In the genomic region with DNA sequence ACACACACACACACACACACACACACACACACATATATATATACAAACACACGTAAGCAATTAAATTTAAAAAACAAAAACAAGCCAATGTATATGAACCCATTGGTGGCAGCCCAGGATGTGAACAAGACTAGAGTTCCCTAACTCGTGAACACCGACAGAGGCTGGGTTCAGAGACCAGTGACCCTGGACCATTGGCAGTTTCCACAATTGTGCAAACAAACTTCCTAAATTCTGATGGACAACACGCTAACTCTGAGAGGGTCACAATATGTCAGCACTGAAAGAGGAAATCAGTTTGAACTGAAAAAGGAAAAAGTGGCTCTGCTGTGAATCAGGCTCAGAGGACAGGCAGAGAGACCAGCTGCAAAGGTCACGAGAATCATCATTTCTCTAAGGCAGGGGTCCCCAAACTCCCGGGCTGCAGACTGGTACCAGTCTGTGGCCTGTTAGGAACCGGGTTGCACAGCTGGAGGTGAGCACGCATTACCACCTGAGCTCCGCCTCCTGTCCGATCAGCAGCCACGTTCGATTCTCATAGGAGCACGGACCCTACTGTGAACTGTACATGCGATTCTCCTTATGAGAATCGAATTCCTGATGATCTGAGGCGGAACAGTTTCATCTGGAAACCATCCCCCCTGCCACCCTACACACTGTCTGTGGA, we compare ENCODE assay signal across 25 cellular contexts.
"Had no signal": no experiment of that assay in that cellular context is flagged by ENCODE, and none has a peak within 500 bp of the region (broad histone marks: within the 10 kb centered on the region; RNA-seq: fewer than 3 reads in every experiment).

No MANE protein-coding gene starts in this region.

- H3K27me3 ChIP-seq: brain microvascular endothelial cell, hepatocyte, suprapubic skin, tibial nerve had no signal

- H3K4me3 ChIP-seq: hepatocyte, left ventricle myocardium inferior, suprapubic skin, tibial nerve had no signal

- H3K4me2 ChIP-seq: hepatocyte had no signal

- H3K4me1 ChIP-seq: left ventricle myocardium inferior, parathyroid adenoma, suprapubic skin had no signal

- H3K79me2 ChIP-seq: hepatocyte, parathyroid adenoma had no signal

- H3K9me3 ChIP-seq: left ventricle myocardium inferior, suprapubic skin, tibial nerve had no signal

- H2AFZ ChIP-seq: hepatocyte, parathyroid adenoma had no signal

- H3K27ac ChIP-seq: brain microvascular endothelial cell, hepatocyte, left ventricle myocardium inferior, parathyroid adenoma, suprapubic skin, tibial nerve had no signal

- ATAC-seq: activated CD8-positive, alpha-beta T cell treated with anti-CD3 and anti-CD28 coated beads, Interleukin-2, amount 10 ng/mL, durations not matched to agents 7 days and 5 days; activated naive CD4-positive, alpha-beta T cell treated with anti-CD3 and anti-CD28 coated beads, Interleukin-2, amount 50 U/mL, for 72 hours; activated T-helper 17 cell treated with anti-CD3 and anti-CD28 coated beads, Interleukin-2, amount 50 U/mL, for 72 hours; effector memory CD8-positive, alpha-beta T cell; esophagus mucosa; right cardiac atrium; stimulated activated naive CD8-positive, alpha-beta T cell treated with anti-CD3 and anti-CD28 coated beads, Interleukin-15, amount 100 ng/mL, for 72 hours had no signal

- H3K36me3 ChIP-seq: brain microvascular endothelial cell, left ventricle myocardium inferior, suprapubic skin, tibial nerve had no signal

- H3K9ac ChIP-seq: parathyroid adenoma had no signal

- FAIRE-seq: endothelial cell of umbilical vein, urothelium cell line had no signal

- DNase-seq: activated CD4-positive, alpha-beta T cell treated with anti-CD3 and anti-CD28 coated beads for 1 hour; activated CD4-positive, alpha-beta T cell treated with anti-CD3 and anti-CD28 coated beads, Interleukin-2, amount 50 U/mL, for 1 hour; activated CD8-positive, alpha-beta T cell treated with anti-CD3 and anti-CD28 coated beads, Interleukin-2, amount 10 ng/mL, durations not matched to agents 7 days and 5 days; activated T-cell treated with anti-CD3 and anti-CD28 coated beads, Interleukin-2, amount 50 U/mL, for 1 hour; aorta; brain microvascular endothelial cell; caudate nucleus; effector memory CD8-positive, alpha-beta T cell; foreskin melanocyte; glutamatergic neuron; immature natural killer cell; left ventricle myocardium inferior; nephron progenitor cell; right cardiac atrium; stimulated activated CD4-positive, alpha-beta T cell treated with anti-CD3 and anti-CD28 coated beads, Interleukin-12 subunit alpha, Interleukin-12 subunit beta, amount 100 ng/mL, for 4 hours; stimulated activated naive CD8-positive, alpha-beta T cell treated with anti-CD3 and anti-CD28 coated beads, Interleukin-15, amount 100 ng/mL, for 72 hours had no signal
